ENCODE assay signal across 1 cellular context in genomic region chr11:67483498-67483798, GRCh38.
A peak's percentile ranks its signal among the peaks of the same experiment; 100 is the strongest.
TF ChIP-seq lines count a peak whose summit lies in the region.

No MANE protein-coding gene starts in this region.

TF ChIP-seq in K562, 482 proteins besides CTCF, POLR2A, EP300 and RAD21 (continued from another document and continues in another):
- TF ChIP-seq ZNF165 (CRISPR knock-in tag; IDR thresholded peaks at IDR 0.05; ENCODE audit: borderline replicate concordance) (no peak), MTA2 (IDR thresholded peaks at IDR 0.05; ENCODE audit: low read depth) (no peak), ZEB2 (IDR thresholded peaks at IDR 0.05) (no peak), KAT7 (CRISPR knock-in tag; IDR thresholded peaks at IDR 0.05; ENCODE audit: borderline replicate concordance) (no peak), STAT5B (CRISPR knock-in tag; IDR thresholded peaks at IDR 0.05) (no peak), HNRNPK (IDR thresholded peaks at IDR 0.05; ENCODE audit: low read depth, low read length, poor library complexity, severe bottlenecking) (no peak), HLTF (IDR thresholded peaks at IDR 0.05) (no peak), ZNF24 (IDR thresholded peaks at IDR 0.05) (no peak), KAT8 (IDR thresholded peaks at IDR 0.05; ENCODE audit: low read depth) (no peak), ARID2 (IDR thresholded peaks at IDR 0.05) (no peak), CBX2 (IDR thresholded peaks at IDR 0.05; ENCODE audit: insufficient read depth, low read length, poor library complexity, severe bottlenecking) (no peak), PTBP1 (IDR thresholded peaks at IDR 0.05; ENCODE audit: low read depth, low read length) (no peak), CHD1 (IDR thresholded peaks at IDR 0.05; ENCODE audit: low read length) (no peak), BRF2 (IDR thresholded peaks at IDR 0.05; ENCODE audit: borderline replicate concordance, insufficient read depth, insufficient read length) (no peak), NR4A1 (CRISPR knock-in tag; IDR thresholded peaks at IDR 0.05) (no peak), NR4A1 (tag; IDR thresholded peaks at IDR 0.05) (0 out of 2 replicates have a peak, but pooled peaks have one; percentile 11), ZNF197 (CRISPR knock-in tag; IDR thresholded peaks at IDR 0.05; ENCODE audit: low read depth) (no peak), ZFP36 (IDR thresholded peaks at IDR 0.05; ENCODE audit: low read depth, low read length, partially characterized antibody) (no peak), TEAD4 (IDR thresholded peaks at IDR 0.05; ENCODE audit: low read length) (no peak), TEAD4 (CRISPR knock-in tag; IDR thresholded peaks at IDR 0.05; ENCODE audit: borderline replicate concordance) (no peak), RBM22 (IDR thresholded peaks at IDR 0.05; ENCODE audit: low read depth, low read length, poor library complexity, severe bottlenecking) (no peak), ADNP (tag; IDR thresholded peaks at IDR 0.05) (no peak), PHF21A (IDR thresholded peaks at IDR 0.05; ENCODE audit: borderline replicate concordance, low read depth) (no peak), ATF2 (CRISPR knock-in tag; IDR thresholded peaks at IDR 0.05) (no peak), HIVEP1 (CRISPR knock-in tag; IDR thresholded peaks at IDR 0.05) (no peak), ZNF589 (CRISPR knock-in tag; IDR thresholded peaks at IDR 0.05; ENCODE audit: low read depth) (no peak), RBM34 (IDR thresholded peaks at IDR 0.05; ENCODE audit: borderline replicate concordance, insufficient read depth, low read length) (no peak), NR2C2 (CRISPR knock-in tag; IDR thresholded peaks at IDR 0.05) (no peak), NR2C2 (tag; IDR thresholded peaks at IDR 0.05) (peak; percentile 23; the same call in 1 of the 2 replicates), PHTF2 (CRISPR knock-in tag; IDR thresholded peaks at IDR 0.05) (no peak), RBBP5 (IDR thresholded peaks at IDR 0.05; ENCODE audit: borderline replicate concordance, insufficient read depth, low read length, poor library complexity, severe bottlenecking) (no peak), JUN (IDR thresholded peaks at IDR 0.05; ENCODE audit: borderline replicate concordance, low read depth, low read length) (no peak), JUN (CRISPR knock-in tag; IDR thresholded peaks at IDR 0.05; ENCODE audit: borderline replicate concordance) (peak; percentile 60; the same call in 1 of the 2 replicates), PBX2 (CRISPR knock-in tag; IDR thresholded peaks at IDR 0.05; ENCODE audit: low read depth) (no peak), PBX2 (tag; conservative IDR thresholded peaks at IDR 0.05; ENCODE audit: low read depth) (no peak), CBFA2T2 (conservative IDR thresholded peaks at IDR 0.05) (no peak), ZNF830 (CRISPR knock-in tag; IDR thresholded peaks at IDR 0.05) (no peak), CHCHD3 (CRISPR knock-in tag; IDR thresholded peaks at IDR 0.05) (no peak), LCOR (CRISPR knock-in tag; IDR thresholded peaks at IDR 0.05) (no peak), PTRF (tag; IDR thresholded peaks at IDR 0.05) (no peak), RBM14 (IDR thresholded peaks at IDR 0.05; ENCODE audit: borderline replicate concordance, insufficient read depth, low read depth, low read length) (no peak), RFX7 (CRISPR knock-in tag; IDR thresholded peaks at IDR 0.05) (no peak), SNAPC5 (CRISPR knock-in tag; IDR thresholded peaks at IDR 0.05) (no peak), ZNF668 (CRISPR knock-in tag; IDR thresholded peaks at IDR 0.05) (no peak), ZNF384 (IDR thresholded peaks at IDR 0.05; ENCODE audit: low read depth, low read length) (no peak), ZNF12 (CRISPR knock-in tag; IDR thresholded peaks at IDR 0.05) (no peak), TGIF2 (CRISPR knock-in tag; IDR thresholded peaks at IDR 0.05) (no peak), ARID1B (IDR thresholded peaks at IDR 0.05) (no peak), ZHX1 (conservative IDR thresholded peaks at IDR 0.05; ENCODE audit: low read length) (no peak), NCOA6 (IDR thresholded peaks at IDR 0.05) (no peak), E2F6 (IDR thresholded peaks at IDR 0.05; ENCODE audit: borderline replicate concordance in 1 of 2, extremely low read depth in 1 of 2, insufficient read depth in 1 of 2, insufficient read length in 1 of 2, low read depth in 1 of 2, low read length in 1 of 2, poor library complexity in 1 of 2, severe bottlenecking in 1 of 2) (no peak)
- TF ChIP-seq, protein P1, sequence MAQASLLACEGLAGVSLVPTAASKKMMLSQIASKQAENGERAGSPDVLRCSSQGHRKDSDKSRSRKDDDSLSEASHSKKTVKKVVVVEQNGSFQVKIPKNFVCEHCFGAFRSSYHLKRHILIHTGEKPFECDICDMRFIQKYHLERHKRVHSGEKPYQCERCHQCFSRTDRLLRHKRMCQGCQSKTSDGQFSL (CRISPR knock-in tag; IDR thresholded peaks at IDR 0.05), result peak; percentile 4; the same call in 1 of the 2 replicates
- TF ChIP-seq, protein P1 (tag; IDR thresholded peaks at IDR 0.05), result no peak
- TF ChIP-seq, protein P2, sequence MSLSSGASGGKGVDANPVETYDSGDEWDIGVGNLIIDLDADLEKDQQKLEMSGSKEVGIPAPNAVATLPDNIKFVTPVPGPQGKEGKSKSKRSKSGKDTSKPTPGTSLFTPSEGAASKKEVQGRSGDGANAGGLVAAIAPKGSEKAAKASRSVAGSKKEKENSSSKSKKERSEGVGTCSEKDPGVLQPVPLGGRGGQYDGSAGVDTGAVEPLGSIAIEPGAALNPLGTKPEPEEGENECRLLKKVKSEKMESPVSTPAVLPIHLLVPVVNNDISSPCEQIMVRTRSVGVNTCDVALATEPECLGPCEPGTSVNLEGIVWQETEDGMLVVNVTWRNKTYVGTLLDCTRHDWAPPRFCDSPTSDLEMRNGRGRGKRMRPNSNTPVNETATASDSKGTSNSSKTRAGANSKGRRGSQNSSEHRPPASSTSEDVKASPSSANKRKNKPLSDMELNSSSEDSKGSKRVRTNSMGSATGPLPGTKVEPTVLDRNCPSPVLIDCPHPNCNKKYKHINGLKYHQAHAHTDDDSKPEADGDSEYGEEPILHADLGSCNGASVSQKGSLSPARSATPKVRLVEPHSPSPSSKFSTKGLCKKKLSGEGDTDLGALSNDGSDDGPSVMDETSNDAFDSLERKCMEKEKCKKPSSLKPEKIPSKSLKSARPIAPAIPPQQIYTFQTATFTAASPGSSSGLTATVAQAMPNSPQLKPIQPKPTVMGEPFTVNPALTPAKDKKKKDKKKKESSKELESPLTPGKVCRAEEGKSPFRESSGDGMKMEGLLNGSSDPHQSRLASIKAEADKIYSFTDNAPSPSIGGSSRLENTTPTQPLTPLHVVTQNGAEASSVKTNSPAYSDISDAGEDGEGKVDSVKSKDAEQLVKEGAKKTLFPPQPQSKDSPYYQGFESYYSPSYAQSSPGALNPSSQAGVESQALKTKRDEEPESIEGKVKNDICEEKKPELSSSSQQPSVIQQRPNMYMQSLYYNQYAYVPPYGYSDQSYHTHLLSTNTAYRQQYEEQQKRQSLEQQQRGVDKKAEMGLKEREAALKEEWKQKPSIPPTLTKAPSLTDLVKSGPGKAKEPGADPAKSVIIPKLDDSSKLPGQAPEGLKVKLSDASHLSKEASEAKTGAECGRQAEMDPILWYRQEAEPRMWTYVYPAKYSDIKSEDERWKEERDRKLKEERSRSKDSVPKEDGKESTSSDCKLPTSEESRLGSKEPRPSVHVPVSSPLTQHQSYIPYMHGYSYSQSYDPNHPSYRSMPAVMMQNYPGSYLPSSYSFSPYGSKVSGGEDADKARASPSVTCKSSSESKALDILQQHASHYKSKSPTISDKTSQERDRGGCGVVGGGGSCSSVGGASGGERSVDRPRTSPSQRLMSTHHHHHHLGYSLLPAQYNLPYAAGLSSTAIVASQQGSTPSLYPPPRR (CRISPR knock-in tag; IDR thresholded peaks at IDR 0.05; ENCODE audit: borderline replicate concordance), result 0 out of 2 replicates have a peak, but pooled peaks have one; percentile 1
